ENCODE assay signal across 13 cellular contexts in the genomic region with DNA sequence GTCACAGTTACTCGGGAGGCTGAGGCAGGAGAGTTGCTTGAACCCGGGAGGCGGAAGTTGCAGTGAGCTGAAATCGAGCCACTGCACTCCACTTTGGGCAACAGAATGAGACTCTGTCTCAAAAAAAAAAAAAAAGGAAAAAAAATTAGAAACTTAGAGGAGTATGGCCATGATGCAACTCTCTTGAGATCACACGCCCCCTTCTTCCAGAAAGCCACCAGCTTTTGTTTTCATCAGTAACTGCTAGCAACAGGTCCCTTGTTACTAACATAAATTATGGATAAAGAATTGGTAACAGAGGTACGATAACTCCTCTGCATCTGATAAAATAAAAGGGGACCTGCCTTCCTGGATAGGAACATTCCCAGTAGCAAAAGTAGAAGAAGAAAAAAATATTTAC.
DNase-seq lines count a peak whose midpoint lies in the region; ATAC-seq and TF ChIP-seq lines count a peak whose summit lies in the region.
"Had no signal": no experiment of that assay in that cellular context is flagged by ENCODE, and none has a peak within 500 bp of the region (broad histone marks: within the 10 kb centered on the region; RNA-seq: fewer than 3 reads in every experiment).

No MANE protein-coding gene starts in this region.

- intact Hi-C loops in activated T-helper 1 cell treated with anti-CD3 and anti-CD28 coated beads, Interleukin-12 subunit alpha, Interleukin-12 subunit beta, Interleukin-2, Interleukin-4 antibody, amounts not matched to agents 30 ng/mL and 10 ng/mL and 1 ng/mL, durations not matched to agents 14 hours and 24 hours and 36 hours (cut with micrococcal nuclease): loop anchor here (2.0 to 10.0 kb wide), 2 partner anchors 47 to 239 kb away; no protein-coding TSS in a partner anchor

- H3K4me3 ChIP-seq in NB4 (ENCODE audit: low read depth, low read length): no peak overlapping the region
- H3K4me3 ChIP-seq: A549, GM12878 had no signal

- H3K9me3 Mint-ChIP-seq in activated T-cell treated with anti-CD3 and anti-CD28 coated beads, Interleukin-2, amount 50 U/mL, for 24 hours: peaks cover 4% of the 10 kb centered on the region
- H3K9me3 Mint-ChIP-seq in activated T-helper 1 cell treated with anti-CD3 and anti-CD28 coated beads, Interleukin-12 subunit alpha, Interleukin-12 subunit beta, Interleukin-2, Interleukin-4 antibody, amounts not matched to agents 30 ng/mL and 10 ng/mL and 1 ng/mL, durations not matched to agents 14 hours and 24 hours and 36 hours: peaks cover under 1% of the 10 kb centered on the region
- peaks cover 2 to 4% of the 10 kb centered on the region in 2 donors for H3K9me3 Mint-ChIP-seq in stimulated activated naive B cell treated with anti-CD40 and anti-IgM and Interleukin-4, amounts not matched to agents 10 μg/mL and 1 μg/mL and 100 μg/mL, for 72 hours
- no peaks in the 10 kb centered on the region for H3K9me3 Mint-ChIP-seq in activated naive CD8-positive, alpha-beta T cell treated with anti-CD3 and anti-CD28 coated beads for 36 hours
- H3K9me3 Mint-ChIP-seq: CD4-positive, alpha-beta memory T cell had no signal

- peaks cover 5% of the 10 kb centered on the region for H3K36me3 Mint-ChIP-seq in activated T-cell treated with anti-CD3 and anti-CD28 coated beads, Interleukin-2, amount 50 U/mL, for 24 hours (ENCODE audit: low read depth)
- H3K36me3 Mint-ChIP-seq in activated T-helper 1 cell treated with anti-CD3 and anti-CD28 coated beads, Interleukin-12 subunit alpha, Interleukin-12 subunit beta, Interleukin-2, Interleukin-4 antibody, amounts not matched to agents 30 ng/mL and 10 ng/mL and 1 ng/mL, durations not matched to agents 14 hours and 24 hours and 36 hours (ENCODE audit: low read depth): no peaks in the 10 kb centered on the region
- H3K36me3 Mint-ChIP-seq in stimulated activated naive B cell treated with anti-CD40 and anti-IgM and Interleukin-4, amounts not matched to agents 10 μg/mL and 1 μg/mL and 100 μg/mL, for 72 hours: peaks cover 6 to 18% of the 10 kb centered on the region in 2 donors
- H3K36me3 Mint-ChIP-seq in activated naive CD8-positive, alpha-beta T cell treated with anti-CD3 and anti-CD28 coated beads for 36 hours: no peaks in the 10 kb centered on the region
- H3K36me3 Mint-ChIP-seq: CD4-positive, alpha-beta memory T cell had no signal

- no peak for DNase-seq in activated T-cell treated with anti-CD3 and anti-CD28 coated beads, Interleukin-2, amount 50 U/mL, for 24 hours
- DNase-seq in activated T-cell treated with anti-CD3 and anti-CD28 coated beads for 4 hours (no peak), NB4 (ENCODE audit: low read depth) (peak; percentile 45), cortex of kidney (lab: John Stamatoyannopoulos, UW) (no peak)
- no peak for DNase-seq in activated T-helper 1 cell treated with anti-CD3 and anti-CD28 coated beads, Interleukin-12 subunit alpha, Interleukin-12 subunit beta, Interleukin-2, Interleukin-4 antibody, amounts not matched to agents 30 ng/mL and 10 ng/mL and 1 ng/mL, durations not matched to agents 14 hours and 24 hours and 36 hours (ENCODE audit: low spot score)
- no peak for DNase-seq in stimulated activated naive B cell treated with anti-CD40 and anti-IgM and Interleukin-4, amounts not matched to agents 10 μg/mL and 1 μg/mL and 100 μg/mL, for 72 hours
- no peak for DNase-seq in activated naive CD8-positive, alpha-beta T cell treated with anti-CD3 and anti-CD28 coated beads for 36 hours
- DNase-seq: BE2C; CD4-positive, alpha-beta memory T cell; DMS79; HCEC 1CT had no signal

- no peak for TF ChIP-seq POLR2A in NB4 (IDR thresholded peaks at IDR 0.05; ENCODE audit: extremely low read depth, insufficient read length)

- no peak for TF ChIP-seq CTCF in NB4 (IDR thresholded peaks at IDR 0.05; ENCODE audit: low read depth, low read length)

- no peak overlapping the region for H3K4me3 Mint-ChIP-seq in activated T-cell treated with anti-CD3 and anti-CD28 coated beads, Interleukin-2, amount 50 U/mL, for 24 hours
- no peak overlapping the region for H3K4me3 Mint-ChIP-seq in activated T-helper 1 cell treated with anti-CD3 and anti-CD28 coated beads, Interleukin-12 subunit alpha, Interleukin-12 subunit beta, Interleukin-2, Interleukin-4 antibody, amounts not matched to agents 30 ng/mL and 10 ng/mL and 1 ng/mL, durations not matched to agents 14 hours and 24 hours and 36 hours
- no peak overlapping the region for H3K4me3 Mint-ChIP-seq in stimulated activated naive B cell treated with anti-CD40 and anti-IgM and Interleukin-4, amounts not matched to agents 10 μg/mL and 1 μg/mL and 100 μg/mL, for 72 hours
- no peak overlapping the region for H3K4me3 Mint-ChIP-seq in activated naive CD8-positive, alpha-beta T cell treated with anti-CD3 and anti-CD28 coated beads for 36 hours
- H3K4me3 Mint-ChIP-seq: CD4-positive, alpha-beta memory T cell had no signal

- no peaks in the 10 kb centered on the region for H3K27me3 Mint-ChIP-seq in activated T-cell treated with anti-CD3 and anti-CD28 coated beads, Interleukin-2, amount 50 U/mL, for 24 hours
- H3K27me3 Mint-ChIP-seq in activated T-helper 1 cell treated with anti-CD3 and anti-CD28 coated beads, Interleukin-12 subunit alpha, Interleukin-12 subunit beta, Interleukin-2, Interleukin-4 antibody, amounts not matched to agents 30 ng/mL and 10 ng/mL and 1 ng/mL, durations not matched to agents 14 hours and 24 hours and 36 hours (ENCODE audit: insufficient read depth): no peaks in the 10 kb centered on the region
- no peaks in the 10 kb centered on the region for H3K27me3 Mint-ChIP-seq in stimulated activated naive B cell treated with anti-CD40 and anti-IgM and Interleukin-4, amounts not matched to agents 10 μg/mL and 1 μg/mL and 100 μg/mL, for 72 hours
- H3K27me3 Mint-ChIP-seq in activated naive CD8-positive, alpha-beta T cell treated with anti-CD3 and anti-CD28 coated beads for 36 hours: no peaks in the 10 kb centered on the region

- no peak for ATAC-seq in stimulated activated naive B cell treated with anti-CD40 and anti-IgM and Interleukin-4, amounts not matched to agents 10 μg/mL and 1 μg/mL and 100 μg/mL, for 72 hours (replicated peaks)
- ATAC-seq: A549, GM12878 had no signal

- H3K27ac Mint-ChIP-seq in activated T-cell treated with anti-CD3 and anti-CD28 coated beads, Interleukin-2, amount 50 U/mL, for 24 hours: peak overlapping the region; percentile 98
- peak overlapping the region; percentile 41 for H3K27ac Mint-ChIP-seq in activated T-helper 1 cell treated with anti-CD3 and anti-CD28 coated beads, Interleukin-12 subunit alpha, Interleukin-12 subunit beta, Interleukin-2, Interleukin-4 antibody, amounts not matched to agents 30 ng/mL and 10 ng/mL and 1 ng/mL, durations not matched to agents 14 hours and 24 hours and 36 hours
- H3K27ac Mint-ChIP-seq in stimulated activated naive B cell treated with anti-CD40 and anti-IgM and Interleukin-4, amounts not matched to agents 10 μg/mL and 1 μg/mL and 100 μg/mL, for 72 hours: peak overlapping the region; percentile 37
- no peak overlapping the region for H3K27ac Mint-ChIP-seq in activated naive CD8-positive, alpha-beta T cell treated with anti-CD3 and anti-CD28 coated beads for 36 hours
- H3K27ac Mint-ChIP-seq: CD4-positive, alpha-beta memory T cell had no signal

- peaks cover 41% of the 10 kb centered on the region for H3K4me1 Mint-ChIP-seq in activated T-cell treated with anti-CD3 and anti-CD28 coated beads, Interleukin-2, amount 50 U/mL, for 24 hours (ENCODE audit: low read depth)
- peaks cover 22% of the 10 kb centered on the region for H3K4me1 Mint-ChIP-seq in activated T-helper 1 cell treated with anti-CD3 and anti-CD28 coated beads, Interleukin-12 subunit alpha, Interleukin-12 subunit beta, Interleukin-2, Interleukin-4 antibody, amounts not matched to agents 30 ng/mL and 10 ng/mL and 1 ng/mL, durations not matched to agents 14 hours and 24 hours and 36 hours (ENCODE audit: low read depth)
- peaks cover 28 to 41% of the 10 kb centered on the region in 2 donors for H3K4me1 Mint-ChIP-seq in stimulated activated naive B cell treated with anti-CD40 and anti-IgM and Interleukin-4, amounts not matched to agents 10 μg/mL and 1 μg/mL and 100 μg/mL, for 72 hours
- H3K4me1 Mint-ChIP-seq in activated naive CD8-positive, alpha-beta T cell treated with anti-CD3 and anti-CD28 coated beads for 36 hours: peaks cover 5% of the 10 kb centered on the region
